17 cellular contexts compared by ENCODE assay signal in the genomic region with DNA sequence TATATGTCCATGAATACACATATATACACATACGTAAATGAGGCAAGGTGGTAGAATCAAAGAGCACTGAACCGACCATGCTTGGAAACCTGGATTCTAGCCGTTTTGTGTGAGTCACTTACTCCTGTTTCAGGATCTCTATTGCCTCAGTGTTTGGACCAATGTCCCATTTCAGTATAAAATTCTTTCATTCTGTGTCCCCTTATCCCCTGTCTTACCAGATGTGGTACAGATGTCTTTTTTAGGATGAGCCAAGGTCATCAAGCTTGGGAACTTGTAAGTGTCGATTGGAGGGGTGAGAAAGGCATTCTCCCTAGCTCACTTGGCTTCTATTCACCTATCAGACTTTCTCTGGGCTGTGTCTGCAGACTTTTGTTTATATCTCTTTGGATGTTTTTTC.
A peak's percentile ranks its signal among the peaks of the same experiment; 100 is the strongest.
DNase-seq lines count a peak whose midpoint lies in the region; ATAC-seq and TF ChIP-seq lines count a peak whose summit lies in the region.
"Had no signal": no experiment of that assay in that cellular context is flagged by ENCODE, and none has a peak within 500 bp of the region (broad histone marks: within the 10 kb centered on the region; RNA-seq: fewer than 3 reads in every experiment).

No MANE protein-coding gene starts in this region.

- H3K4me3 ChIP-seq in gastroesophageal sphincter: no peak overlapping the region
- H3K4me3 ChIP-seq in brain microvascular endothelial cell (ENCODE audit: low read depth, low read length): no peak overlapping the region
- H3K4me3 ChIP-seq: BLaER1 had no signal

- H3K27ac ChIP-seq in gastroesophageal sphincter (no peak overlapping the region), brain microvascular endothelial cell (no peak overlapping the region)
- H3K27ac ChIP-seq: BLaER1 had no signal

- H3K9me3 ChIP-seq in gastroesophageal sphincter: no peaks in the 10 kb centered on the region
- H3K9me3 ChIP-seq: BE2C, Caco-2 had no signal

- WGBS in gastroesophageal sphincter (ENCODE audit: low coverage in 1 of 2), 2 donors: 55 to 64% methylated on average over 4 of the region's 4 CpGs

- H3K4me1 ChIP-seq in gastroesophageal sphincter: no peaks in the 10 kb centered on the region
- H3K4me1 ChIP-seq: BE2C, BLaER1, Caco-2 had no signal

- DNase-seq in left ventricle myocardium superior (no peak), Right ventricle myocardium superior (no peak), COLO668 (lab: John Stamatoyannopoulos, UW; ENCODE audit: unreplicated experiment) (no peak), brain microvascular endothelial cell (no peak)
- DNase-seq: 8988T; ACHN; BE2C; C1 segment of cervical spinal cord; Caco-2; Calu3; CD4-positive, alpha-beta memory T cell; CD4-positive, CD25-positive, alpha-beta regulatory T cell; CD8-positive, alpha-beta memory T cell; DMS79 treated with DMSO at 0.1 percent for 48 hours; GF-D8 had no signal

- no peak for TF ChIP-seq POLR2A in gastroesophageal sphincter (IDR thresholded peaks at IDR 0.05)

- ATAC-seq in left ventricle myocardium superior (peak; percentile 53), Right ventricle myocardium superior (ENCODE audit: poor library complexity) (no peak), gastroesophageal sphincter (peak; percentile 22)

- H3K27me3 ChIP-seq in gastroesophageal sphincter (peaks cover 8% of the 10 kb centered on the region), brain microvascular endothelial cell (replicated peaks) (no peaks in the 10 kb centered on the region)
- H3K27me3 ChIP-seq: BE2C, BLaER1 had no signal

- TF ChIP-seq CTCF in gastroesophageal sphincter (IDR thresholded peaks at IDR 0.05) (no peak), brain microvascular endothelial cell (IDR thresholded peaks at IDR 0.05; ENCODE audit: low read depth, low read length, missing control alignments) (no peak)

- intact Hi-C loops in left ventricle myocardium superior (cut with micrococcal nuclease): no loop called here
- intact Hi-C loops in Right ventricle myocardium superior (cut with DNase I): no loop called here

- in situ Hi-C loops in brain microvascular endothelial cell (cut with HindIII; ENCODE audit: low pct_ligation_motif_present, low sequenced_read_pairs): no loop called here

- TF ChIP-seq EP300 in gastroesophageal sphincter (IDR thresholded peaks at IDR 0.05): no peak

- H3K36me3 ChIP-seq in gastroesophageal sphincter: no peaks in the 10 kb centered on the region
- H3K36me3 ChIP-seq in brain microvascular endothelial cell (replicated peaks): no peaks in the 10 kb centered on the region
- H3K36me3 ChIP-seq: BE2C, BLaER1 had no signal
